In genomic region chr9:3708751-3709150, GRCh38 we compare ENCODE assay signal across 14 cellular contexts.
DNase-seq lines count a peak whose midpoint lies in the region; ATAC-seq and TF ChIP-seq lines count a peak whose summit lies in the region.
"Had no signal": no experiment of that assay in that cellular context is flagged by ENCODE, and none has a peak within 500 bp of the region (broad histone marks: within the 10 kb centered on the region; RNA-seq: fewer than 3 reads in every experiment).

No MANE protein-coding gene starts in this region.

- H3K4me1 ChIP-seq in sigmoid colon (no peaks in the 10 kb centered on the region), hepatocyte (ENCODE audit: insufficient read depth) (no peaks in the 10 kb centered on the region)
- H3K4me1 ChIP-seq: HAP-1, stomach had no signal

- H3K79me2 ChIP-seq in hepatocyte: no peaks in the 10 kb centered on the region

- WGBS in sigmoid colon, 2 donors: 84% methylated on average over 1 of the region's 1 CpG
- 95% methylated on average over 1 of the region's 1 CpG for WGBS in hepatocyte (ENCODE audit: low lambda C conversion rate, missing lambda C conversion rate)

- H3K9me3 ChIP-seq in sigmoid colon: peaks cover 0 to 1% (median 0%) of the 10 kb centered on the region in 4 donors
- H3K9me3 ChIP-seq in hepatocyte (ENCODE audit: low read depth): no peaks in the 10 kb centered on the region
- H3K9me3 ChIP-seq: HAP-1, stomach had no signal

- no peak overlapping the region for H2AFZ ChIP-seq in hepatocyte

- in situ Hi-C loops in GM13976 (cut with MboI; ENCODE audit: low sequenced_read_pairs, unreplicated experiment): no loop called here

- DNase-seq in NCI-H345 (lab: John Stamatoyannopoulos, UW): peak; percentile 67
- peak; percentile 30 for DNase-seq in choroid plexus epithelial cell (ENCODE audit: low read depth)
- peak in 36 of 56 donors; percentile 0 to 79 (median 11) for DNase-seq in nucleus accumbens (lab: John Stamatoyannopoulos, UW)
- DNase-seq in GM13976 (ENCODE audit: low spot score): no peak
- DNase-seq in activated CD8-positive, alpha-beta memory T cell treated with anti-CD3 and anti-CD28 coated beads for 24 hours: no peak
- no peak for DNase-seq in sigmoid colon
- DNase-seq in hepatocyte (ENCODE audit: low spot score): no peak
- DNase-seq: activated CD8-positive, alpha-beta memory T cell treated with anti-CD3 and anti-CD28 coated beads, Interleukin-2, amount 10 ng/mL, durations not matched to agents 7 days and 5 days; DND-41; NCI-H510A; stomach had no signal

- H3K27ac ChIP-seq in sigmoid colon (no peak overlapping the region), hepatocyte (no peak overlapping the region)
- H3K27ac ChIP-seq: cardiac muscle cell, stomach had no signal

- H3K4me3 ChIP-seq in choroid plexus epithelial cell (ENCODE audit: low read depth, low read length) (no peak overlapping the region), sigmoid colon (no peak overlapping the region), hepatocyte (no peak overlapping the region)
- H3K4me3 ChIP-seq: cardiac muscle cell, HAP-1, stomach had no signal

- intact Hi-C loops in sigmoid colon (cut with DNase I): no loop called here

- no peak overlapping the region for H3K4me2 ChIP-seq in hepatocyte

- H3K9me2 ChIP-seq in hepatocyte (replicated peaks; ENCODE audit: insufficient read depth): no peaks in the 10 kb centered on the region

- no peak for TF ChIP-seq POLR2A in sigmoid colon (IDR thresholded peaks at IDR 0.05)

- H3K36me3 ChIP-seq in sigmoid colon: no peaks in the 10 kb centered on the region
- H3K36me3 ChIP-seq in hepatocyte (replicated peaks; ENCODE audit: insufficient read depth, low read depth): no peaks in the 10 kb centered on the region
- H3K36me3 ChIP-seq: cardiac muscle cell, HAP-1, stomach had no signal

- no peak for TF ChIP-seq CTCF in choroid plexus epithelial cell (conservative IDR thresholded peaks at IDR 0.05; ENCODE audit: low read depth, low read length)
- no peak for TF ChIP-seq CTCF in GM13976 (IDR thresholded peaks at IDR 0.05; ENCODE audit: borderline replicate concordance, control extremely low read depth, extremely low read depth, insufficient read depth, missing control alignments)
- no peak for TF ChIP-seq CTCF in sigmoid colon (IDR thresholded peaks at IDR 0.05)
- TF ChIP-seq CTCF in hepatocyte (IDR thresholded peaks at IDR 0.05; ENCODE audit: poor library complexity): no peak

- TF ChIP-seq EP300 in sigmoid colon (IDR thresholded peaks at IDR 0.05): no peak

- peak; percentile 65 for ATAC-seq in HG03060 (IDR thresholded peaks at IDR 0.05; ENCODE audit: low read depth, unreplicated experiment)
- ATAC-seq: activated CD8-positive, alpha-beta memory T cell treated with anti-CD3 and anti-CD28 coated beads, Interleukin-2, amount 10 ng/mL, durations not matched to agents 7 days and 5 days had no signal

- H3K27me3 ChIP-seq in sigmoid colon (no peaks in the 10 kb centered on the region), hepatocyte (no peaks in the 10 kb centered on the region)
- H3K27me3 ChIP-seq: cardiac muscle cell, stomach had no signal

- no peaks in the 10 kb centered on the region for H4K20me1 ChIP-seq in hepatocyte (ENCODE audit: insufficient read depth, poor library complexity, severe bottlenecking)

Comparison
In these comparisons a context has a peak if more than half of its experiments do, and no peak if none do; other contexts are left out.
1. DNase-seq: peak in NCI-H345 (single experiment), choroid plexus epithelial cell (single experiment) and nucleus accumbens (36 of 56); none in GM13976 (single experiment), activated CD8-positive, alpha-beta memory T cell treated with anti-CD3 and anti-CD28 coated beads for 24 hours (single experiment), sigmoid colon (single experiment) and hepatocyte (single experiment).